ENCODE assay signal across 8 cellular contexts in genomic region chr1:25675729-25676476, GRCh38. TPM values are rescaled to one million over a fixed set of nuclear protein-coding genes. Genes with fewer than 3 reads are reported as not detected.
DNase-seq lines count a peak whose midpoint lies in the region; ATAC-seq and TF ChIP-seq lines count a peak whose summit lies in the region.

No MANE protein-coding gene starts in this region.

- H3K4me3 ChIP-seq in thymus (ENCODE audit: low read length) (no peak overlapping the region), left lung (no peak overlapping the region)

- H3K27me3 Mint-ChIP-seq in chondrocyte (ENCODE audit: low read depth): peaks cover 20% of the 10 kb centered on the region

- H3K9me3 ChIP-seq in thymus (ENCODE audit: control insufficient read depth): no peaks in the 10 kb centered on the region
- no peaks in the 10 kb centered on the region for H3K9me3 ChIP-seq in left lung

- H3K27me3 ChIP-seq in thymus (ENCODE audit: control insufficient read depth, insufficient read depth): no peaks in the 10 kb centered on the region
- no peaks in the 10 kb centered on the region for H3K27me3 ChIP-seq in left lung

- peaks cover 10% of the 10 kb centered on the region for H3K36me3 Mint-ChIP-seq in chondrocyte (ENCODE audit: low read depth)

- ATAC-seq in GM18498 (IDR thresholded peaks at IDR 0.05; ENCODE audit: unreplicated experiment) (peak; percentile 97), HG02642 (IDR thresholded peaks at IDR 0.05; ENCODE audit: poor library complexity, unreplicated experiment) (peak; percentile 92), left lung (no peak)

- no peak for TF ChIP-seq CTCF in chondrocyte (IDR thresholded peaks at IDR 0.05)
- no peak for TF ChIP-seq CTCF in left lung (IDR thresholded peaks at IDR 0.05)

- no peak overlapping the region for H3K4me3 Mint-ChIP-seq in chondrocyte (ENCODE audit: unreplicated experiment)

- peaks cover 6% of the 10 kb centered on the region for H3K9me3 Mint-ChIP-seq in chondrocyte (ENCODE audit: low read depth)

- H3K4me1 ChIP-seq in thymus (ENCODE audit: control insufficient read depth, insufficient read depth, low read length): peaks cover 8% of the 10 kb centered on the region
- peaks cover 0 to 8% of the 10 kb centered on the region in 2 donors for H3K4me1 ChIP-seq in left lung

- H3K27ac ChIP-seq in thymus (ENCODE audit: low read depth): peak overlapping the region; percentile 64
- no peak overlapping the region for H3K27ac ChIP-seq in left lung

- intact Hi-C loops in left lung (cut with DNase I): no loop called here

- peaks cover 12% of the 10 kb centered on the region for H3K4me1 Mint-ChIP-seq in chondrocyte (ENCODE audit: low read depth)

- WGBS in thymus: 41% methylated on average over 11 of the region's 11 CpGs

- H3K36me3 ChIP-seq in thymus (ENCODE audit: control insufficient read depth, insufficient read depth) (no peaks in the 10 kb centered on the region), left lung (no peaks in the 10 kb centered on the region)

- peak in 4 of 5 experiments; percentile 48 to 92 (median 76) for DNase-seq in T-helper 2 cell
- peak; percentile 33 for DNase-seq in chondrocyte (ENCODE audit: low spot score)
- no peak for DNase-seq in NCI-H2107 treated with DMSO at 0.1 percent for 48 hours (lab: John Stamatoyannopoulos, UW; ENCODE audit: unreplicated experiment)
- no peak for DNase-seq in NAMALWA (ENCODE audit: low spot score)
- DNase-seq in left lung: no peak

- no peak overlapping the region for H3K27ac Mint-ChIP-seq in chondrocyte (ENCODE audit: unreplicated experiment)

RNA-seq across cellular contexts. Expression of gene MAN1C1, which starts 59.3 kb away (rescaled TPM):
- total RNA-seq in chondrocyte (10.7 to 11.3 TPM (median 10.9 TPM) in 3 replicates), left lung (10 to 100 TPM; 15.3 to 20.3 TPM)
- 18.4 TPM for polyA plus RNA-seq in thymus

Comparison
In these comparisons a context has a peak if more than half of its experiments do, and no peak if none do; other contexts are left out.
1. DNase-seq: peak in T-helper 2 cell (4 of 5) and chondrocyte (single experiment); none in NCI-H2107 treated with DMSO at 0.1 percent for 48 hours (single experiment), NAMALWA (single experiment) and left lung (0 of 2).